8 cellular contexts compared by ENCODE assay signal in the genomic region with DNA sequence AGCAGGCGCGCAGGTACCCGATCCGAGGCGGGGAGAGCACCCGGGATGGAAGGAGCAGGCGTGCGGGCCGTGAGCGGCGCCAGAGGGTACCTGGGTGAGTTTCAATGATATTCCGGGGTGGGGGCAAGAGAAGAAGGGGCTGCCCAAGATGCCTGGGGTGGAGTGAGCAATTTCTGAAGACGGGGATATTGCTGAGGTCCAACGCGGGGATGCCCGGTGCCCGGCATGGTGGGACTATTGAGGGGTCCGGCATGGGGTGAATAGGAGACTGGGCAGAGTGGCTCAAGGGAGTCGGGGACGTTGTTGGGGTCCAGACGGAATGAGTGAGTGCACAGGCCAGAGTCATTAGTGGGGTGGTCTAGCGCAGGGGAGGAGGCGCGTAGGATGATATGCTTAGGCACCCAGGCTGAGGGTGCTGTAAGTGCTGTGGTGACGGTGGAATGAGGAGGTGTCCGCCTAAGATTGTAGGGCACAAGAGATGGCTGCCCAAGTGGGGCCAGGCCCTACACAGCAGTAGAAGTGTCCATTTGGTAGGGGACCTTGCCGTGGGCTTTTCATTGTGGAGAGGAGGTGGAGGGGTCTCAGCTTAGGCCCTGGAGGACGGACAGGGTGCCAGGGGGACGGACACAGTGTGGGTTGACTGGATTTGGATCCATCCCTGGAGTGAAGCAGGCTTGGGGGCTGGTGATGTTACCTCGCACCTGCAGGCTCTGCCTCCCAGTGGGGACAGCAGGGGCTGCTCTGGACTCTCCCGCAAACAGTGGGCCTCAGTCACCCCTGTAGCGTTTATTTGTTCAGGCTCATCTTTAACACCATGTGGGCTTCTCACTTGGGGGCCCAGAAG. TPM values are rescaled to one million over a fixed set of nuclear protein-coding genes. Genes with fewer than 3 reads are reported as not detected.
DNase-seq lines count a peak whose midpoint lies in the region; ATAC-seq and TF ChIP-seq lines count a peak whose summit lies in the region.

No MANE protein-coding gene starts in this region.

- peaks cover 0 to 52% (median 35%) of the 10 kb centered on the region in 11 experiments; a peak in 18 of 22 replicates for H4K20me1 ChIP-seq in BLaER1 treated with 17β-estradiol and CSF1 and Interleukin-3, amounts not matched to agents 10 nM and 100 nM

- peak overlapping the region; percentile 85 to 98 (median 94) for H3K4me3 ChIP-seq in BLaER1 treated with 17β-estradiol and CSF1 and Interleukin-3, amounts not matched to agents 10 nM and 100 nM
- H3K4me3 ChIP-seq in NT2/D1 (ENCODE audit: insufficient read length, low read depth) (peak overlapping the region; percentile 99), endodermal cell (ENCODE audit: low read length) (peak overlapping the region; percentile 91)

- no peak for ATAC-seq in naive thymus-derived CD8-positive, alpha-beta T cell

- H3K4me3 Mint-ChIP-seq in endodermal cell: peak overlapping the region; percentile 97
- peak overlapping the region; percentile 89 to 100 (median 96) for H3K4me3 Mint-ChIP-seq in naive thymus-derived CD8-positive, alpha-beta T cell

- peak overlapping the region; percentile 86 to 99 (median 97) for H3K4me2 ChIP-seq in BLaER1 treated with 17β-estradiol and CSF1 and Interleukin-3, amounts not matched to agents 10 nM and 100 nM

- 12 to 18% methylated on average over 24 to 32 of the region's 32 CpGs for WGBS in endodermal cell (ENCODE audit: insufficient coverage in 1 of 2, insufficient read length in 1 of 2), 2 experiments

- H3K9me3 Mint-ChIP-seq in endodermal cell: no peaks in the 10 kb centered on the region
- H3K9me3 Mint-ChIP-seq in naive thymus-derived CD8-positive, alpha-beta T cell: no peaks in the 10 kb centered on the region

- POLR2A ChIA-PET in naive thymus-derived CD8-positive, alpha-beta T cell (lab: Charles Lee): interaction anchor here (0.8 to 2.5 kb wide), 8 partner anchors 9 to 104 kb away, joined by 3 to 19 read pairs (median 8); partner anchors contain the start of genes DOLPP1 and SH3GLB2

- no peak for TF ChIP-seq CTCF in endodermal cell (conservative IDR thresholded peaks at IDR 0.05)

- peaks cover 18% of the 10 kb centered on the region for H3K4me1 Mint-ChIP-seq in endodermal cell
- H3K4me1 Mint-ChIP-seq in naive thymus-derived CD8-positive, alpha-beta T cell: peaks cover 19 to 46% (median 35%) of the 10 kb centered on the region in 4 donors

- no peaks in the 10 kb centered on the region for H3K9me3 ChIP-seq in BLaER1 treated with 17β-estradiol and CSF1 and Interleukin-3, amounts not matched to agents 10 nM and 100 nM (replicated peaks in 1 of 11)
- no peaks in the 10 kb centered on the region for H3K9me3 ChIP-seq in NT2/D1 (ENCODE audit: insufficient read depth, low read length)
- H3K9me3 ChIP-seq in endodermal cell (ENCODE audit: control insufficient read depth, low read length): no peaks in the 10 kb centered on the region

- H3K36me3 ChIP-seq in BLaER1 treated with 17β-estradiol and CSF1 and Interleukin-3, amounts not matched to agents 10 nM and 100 nM: peaks cover 18 to 30% (median 25%) of the 10 kb centered on the region in 11 experiments
- H3K36me3 ChIP-seq in NT2/D1 (ENCODE audit: insufficient read depth, insufficient read length, low read length) (peaks cover 19% of the 10 kb centered on the region), endodermal cell (ENCODE audit: control insufficient read depth, insufficient read depth, low read length) (peaks cover 15% of the 10 kb centered on the region)

- peaks cover 11% of the 10 kb centered on the region for H3K36me3 Mint-ChIP-seq in endodermal cell (ENCODE audit: low read depth)
- peaks cover 0 to 13% (median 0%) of the 10 kb centered on the region in 3 donors for H3K36me3 Mint-ChIP-seq in naive thymus-derived CD8-positive, alpha-beta T cell

- peak overlapping the region; percentile 87 for H3K27ac Mint-ChIP-seq in endodermal cell
- peak overlapping the region; percentile 39 to 96 (median 91) for H3K27ac Mint-ChIP-seq in naive thymus-derived CD8-positive, alpha-beta T cell

- peak overlapping the region; percentile 8 to 84 (median 75); a peak in 21 of 22 replicates for H3K27ac ChIP-seq in BLaER1 treated with 17β-estradiol and CSF1 and Interleukin-3, amounts not matched to agents 10 nM and 100 nM
- no peak overlapping the region for H3K27ac ChIP-seq in endodermal cell (ENCODE audit: low read depth, low read length)

- peaks cover 25 to 33% (median 27%) of the 10 kb centered on the region in 10 experiments for H3K4me1 ChIP-seq in BLaER1 treated with 17β-estradiol and CSF1 and Interleukin-3, amounts not matched to agents 10 nM and 100 nM
- H3K4me1 ChIP-seq in NT2/D1 (ENCODE audit: insufficient read depth, insufficient read length) (peaks cover 13% of the 10 kb centered on the region), endodermal cell (ENCODE audit: control insufficient read depth, insufficient read depth, low read length) (peaks cover 7% of the 10 kb centered on the region)

- DNase-seq in NT2/D1 (ENCODE audit: low read depth, low spot score) (no peak), endodermal cell (no peak), OCI-M2 (lab: John Stamatoyannopoulos, UW; ENCODE audit: unreplicated experiment) (no peak), NOMO-1 (lab: John Stamatoyannopoulos, UW; ENCODE audit: unreplicated experiment in 2 of 2) (no peak), NCI-H446 (lab: John Stamatoyannopoulos, UW) (no peak), NCI-H1048 (lab: John Stamatoyannopoulos, UW) (no peak)
- peak in 1 of 10 donors; percentile 2 for DNase-seq in naive thymus-derived CD8-positive, alpha-beta T cell

- no peaks in the 10 kb centered on the region for H3K27me3 Mint-ChIP-seq in endodermal cell (ENCODE audit: insufficient read depth)
- no peaks in the 10 kb centered on the region for H3K27me3 Mint-ChIP-seq in naive thymus-derived CD8-positive, alpha-beta T cell

- no peaks in the 10 kb centered on the region for H3K27me3 ChIP-seq in BLaER1 treated with 17β-estradiol and CSF1 and Interleukin-3, amounts not matched to agents 10 nM and 100 nM
- H3K27me3 ChIP-seq in NT2/D1 (ENCODE audit: insufficient read depth, insufficient read length) (no peaks in the 10 kb centered on the region), endodermal cell (ENCODE audit: control insufficient read depth, insufficient read depth, low read length, poor library complexity, severe bottlenecking) (no peaks in the 10 kb centered on the region)

- H3K9ac ChIP-seq in BLaER1 treated with 17β-estradiol and CSF1 and Interleukin-3, amounts not matched to agents 10 nM and 100 nM: peak overlapping the region; percentile 72 to 91 (median 86)
- H3K9ac ChIP-seq in NT2/D1 (ENCODE audit: insufficient read length, low read depth) (peak overlapping the region; percentile 97), endodermal cell (ENCODE audit: extremely low read depth, low read length, poor library complexity, severe bottlenecking) (peak overlapping the region; percentile 59)

RNA-seq across cellular contexts. Expression of gene MIGA2, which starts 0.7 kb away (rescaled TPM):
- 10 to 100 TPM; 41.4 to 41.5 TPM for total RNA-seq in endodermal cell
- polyA plus RNA-seq in endodermal cell (2013, experiment 1 of 2): 23.0 TPM
- polyA plus RNA-seq in endodermal cell (2013, experiment 2 of 2): 17.8 TPM
- 10 to 100 TPM; 77.9 to 88.3 TPM for total RNA-seq in naive thymus-derived CD8-positive, alpha-beta T cell
- 10 to 100 TPM in 1 of 3 donors, 1 to 10 TPM in 2; 5.9 to 11.3 (median 7.2) TPM for polyA plus RNA-seq in naive thymus-derived CD8-positive, alpha-beta T cell

RNA-seq across cellular contexts. Expression of gene SH3GLB2, which starts 9.0 kb away (rescaled TPM):
- total RNA-seq in endodermal cell: 10 to 100 TPM; 86.9 to 98.1 TPM
- polyA plus RNA-seq in endodermal cell (2013, experiment 1 of 2): 82.3 TPM
- 77.3 TPM for polyA plus RNA-seq in endodermal cell (2013, experiment 2 of 2)
- 100 to 1,000 TPM; 109 to 113 TPM for total RNA-seq in naive thymus-derived CD8-positive, alpha-beta T cell
- polyA plus RNA-seq in naive thymus-derived CD8-positive, alpha-beta T cell: 10 to 100 TPM; 21.7 to 40.9 (median 37.8) TPM

RNA-seq across cellular contexts. Expression of gene DOLPP1, which starts 43.8 kb away (rescaled TPM):
- 10 to 100 TPM; 30.1 to 30.4 TPM for total RNA-seq in endodermal cell
- 28.6 TPM for polyA plus RNA-seq in endodermal cell (2013, experiment 1 of 2)
- 25.3 TPM for polyA plus RNA-seq in endodermal cell (2013, experiment 2 of 2)
- 10 to 100 TPM in 1 of 2 experiments, 1 to 10 TPM in 1; 9.5 to 11.1 TPM for total RNA-seq in naive thymus-derived CD8-positive, alpha-beta T cell
- polyA plus RNA-seq in naive thymus-derived CD8-positive, alpha-beta T cell: 1 to 10 TPM; 5.7 to 7.9 (median 7.1) TPM
